16 cellular contexts compared by ENCODE assay signal in genomic region chr16:50183316-50183715, GRCh38. TPM values are rescaled to one million over a fixed set of nuclear protein-coding genes. Genes with fewer than 3 reads are reported as not detected.
A peak's percentile ranks its signal among the peaks of the same experiment; 100 is the strongest.
DNase-seq lines count a peak whose midpoint lies in the region; ATAC-seq and TF ChIP-seq lines count a peak whose summit lies in the region.
"Had no signal": no experiment of that assay in that cellular context is flagged by ENCODE, and none has a peak within 500 bp of the region (broad histone marks: within the 10 kb centered on the region; RNA-seq: fewer than 3 reads in every experiment).

No MANE protein-coding gene starts in this region.

- POLR2A ChIA-PET in RWPE1 (lab: Yijun Ruan, JAX; ENCODE audit: low non-redundant PET): no interaction called here

- H3K4me3 ChIP-seq in fibroblast of mammary gland (ENCODE audit: control insufficient read depth, low read depth, low read length): no peak overlapping the region

- peak; percentile 63 for DNase-seq in EL
- no peak for DNase-seq in RWPE1 (ENCODE audit: low spot score)
- peak; percentile 56 for DNase-seq in fibroblast of mammary gland (ENCODE audit: low read depth)
- DNase-seq in pulmonary artery endothelial cell (ENCODE audit: low read depth, low spot score): peak; percentile 48
- no peak for DNase-seq in Right ventricle myocardium inferior (ENCODE audit: missing footprints)
- no peak for DNase-seq in NCI-H2081 treated with DMSO at 0.1 percent for 48 hours (lab: John Stamatoyannopoulos, UW)
- DNase-seq: activated gamma-delta T cell treated with Interleukin-2 at 50 U/mL for 16 hours; caudate nucleus; CD4-positive, CD25-positive, alpha-beta regulatory T cell; endodermal cell; NCI-H1930; NCI-H524 treated with DMSO at 0.1 percent for 48 hours; OCI-M1; stimulated activated CD4-positive, alpha-beta T cell treated with anti-CD3 and anti-CD28 coated beads, Interleukin-15, amount 100 ng/mL, for 24 hours had no signal

- peak overlapping the region; percentile 62 for H3K27ac ChIP-seq in RWPE1

- intact Hi-C loops in Right ventricle myocardium inferior (cut with DNase I): no loop called here

- ATAC-seq in Right ventricle myocardium inferior (no peak), HG03139 (IDR thresholded peaks at IDR 0.05; ENCODE audit: unreplicated experiment) (no peak), GM19397 (IDR thresholded peaks at IDR 0.05; ENCODE audit: unreplicated experiment) (no peak)

- CTCF ChIA-PET in RWPE1 (lab: Yijun Ruan, JAX): interaction anchor here (0.6 kb wide), 1 partner anchor 539 kb away, joined by 3 read pairs; no protein-coding TSS in a partner anchor

- TF ChIP-seq CTCF in RWPE1 (conservative IDR thresholded peaks at IDR 0.05; ENCODE audit: low read depth) (no peak), fibroblast of mammary gland (conservative IDR thresholded peaks at IDR 0.05; ENCODE audit: control insufficient read depth, insufficient read depth, low read depth, low read length) (no peak)

RNA-seq across cellular contexts. Expression of gene TENT4B, which starts 30.2 kb away (rescaled TPM):
- total RNA-seq in pulmonary artery endothelial cell (9.4 and 15.4 TPM in 2 replicates), Right ventricle myocardium inferior (7.8 TPM)

Comparison
In these comparisons a context has a peak if more than half of its experiments do, and no peak if none do; other contexts are left out.
1. DNase-seq: peak in EL (single experiment), fibroblast of mammary gland (single experiment) and pulmonary artery endothelial cell (single experiment); none in RWPE1 (single experiment), Right ventricle myocardium inferior (single experiment) and NCI-H2081 treated with DMSO at 0.1 percent for 48 hours (single experiment).